In genomic region chr5:37391591-37391990, GRCh38 we compare ENCODE assay signal across 11 cellular contexts.
"Had no signal": no experiment of that assay in that cellular context is flagged by ENCODE, and none has a peak within 500 bp of the region (broad histone marks: within the 10 kb centered on the region; RNA-seq: fewer than 3 reads in every experiment).

No MANE protein-coding gene starts in this region.

- H3K27me3 ChIP-seq: foreskin keratinocyte, tibial artery had no signal

- H3K27ac ChIP-seq: foreskin keratinocyte, tibial artery had no signal

- H3K4me3 ChIP-seq: tibial artery had no signal

- DNase-seq: activated CD4-positive, alpha-beta T cell treated with anti-CD3 and anti-CD28 coated beads, Interleukin-2, amount 10 ng/mL, durations not matched to agents 7 days and 5 days; activated naive CD4-positive, alpha-beta T cell; activated naive CD8-positive, alpha-beta T cell treated with anti-CD3 and anti-CD28 coated beads, Interleukin-2, amount 50 U/mL, for 24 hours; aorta; effector memory CD4-positive, alpha-beta T cell; foreskin keratinocyte; kidney glomerular epithelial cell; stimulated activated CD4-positive, alpha-beta T cell treated with anti-CD3 and anti-CD28 coated beads, Interleukin-2, amount 100 ng/mL, for 48 hours; stimulated activated naive B cell treated with anti-CD40 and anti-IgM and Interleukin-4, amounts not matched to agents 10 μg/mL and 1 μg/mL and 100 μg/mL, for 72 hours; T-helper 2 cell; tibial artery had no signal
